Comparison of ENCODE assay signal across 12 cellular contexts in the genomic region with DNA sequence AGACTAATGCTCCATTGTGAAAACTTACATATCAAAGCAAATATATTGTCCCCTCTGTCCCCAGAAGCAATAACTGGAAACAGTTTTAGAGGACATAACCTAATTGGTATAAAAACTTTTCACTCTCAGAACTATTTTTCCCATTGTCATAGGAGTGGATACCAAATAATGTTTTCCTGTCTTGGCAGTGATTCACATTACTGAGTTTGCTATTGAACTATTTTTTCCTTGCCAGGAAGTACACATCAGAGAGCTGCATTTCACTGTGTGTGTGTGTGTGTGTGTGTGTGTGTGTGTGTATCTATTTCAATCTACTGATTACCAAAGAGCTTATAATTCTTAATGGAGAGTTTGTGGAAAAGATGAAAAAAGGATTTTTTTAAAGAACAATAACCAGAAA. TPM values are rescaled to one million over a fixed set of nuclear protein-coding genes. Genes with fewer than 3 reads are reported as not detected.
A peak's percentile ranks its signal among the peaks of the same experiment; 100 is the strongest.
DNase-seq lines count a peak whose midpoint lies in the region; ATAC-seq and TF ChIP-seq lines count a peak whose summit lies in the region.
"Had no signal": no experiment of that assay in that cellular context is flagged by ENCODE, and none has a peak within 500 bp of the region (broad histone marks: within the 10 kb centered on the region; RNA-seq: fewer than 3 reads in every experiment).

No MANE protein-coding gene starts in this region.

- H3K27ac ChIP-seq in right lobe of liver (no peak overlapping the region), upper lobe of left lung (peak overlapping the region in 3 of 4 donors; percentile 14 to 71 (median 62))

- H3K4me1 ChIP-seq in right lobe of liver (no peaks in the 10 kb centered on the region), upper lobe of left lung (peaks cover 0 to 47% (median 12%) of the 10 kb centered on the region in 4 donors)

- no peak for TF ChIP-seq POLR2A in right lobe of liver (IDR thresholded peaks at IDR 0.05)
- TF ChIP-seq POLR2A in upper lobe of left lung (IDR thresholded peaks at IDR 0.05): no peak

- H3K9me3 ChIP-seq in right lobe of liver (no peaks in the 10 kb centered on the region), upper lobe of left lung (no peaks in the 10 kb centered on the region)
- H3K9me3 ChIP-seq: mucosa of descending colon had no signal

- ATAC-seq in right lobe of liver (peak; percentile 41 to 78 (median 58)), upper lobe of left lung (ENCODE audit: low FRiP score in 2 of 2) (peak in 1 of 2 donors; percentile 47), GM18909 (IDR thresholded peaks at IDR 0.05; ENCODE audit: poor library complexity, unreplicated experiment) (no peak)
- ATAC-seq: mucosa of descending colon had no signal

- H3K36me3 Mint-ChIP-seq in activated naive CD4-positive, alpha-beta T cell treated with anti-CD3 and anti-CD28 coated beads for 36 hours (ENCODE audit: low read depth): no peaks in the 10 kb centered on the region
- peaks cover 2% of the 10 kb centered on the region for H3K36me3 Mint-ChIP-seq in chondrocyte (ENCODE audit: low read depth)
- no peaks in the 10 kb centered on the region for H3K36me3 Mint-ChIP-seq in immature natural killer cell

- no peak for DNase-seq in activated naive CD4-positive, alpha-beta T cell treated with anti-CD3 and anti-CD28 coated beads for 36 hours
- DNase-seq in activated naive CD4-positive, alpha-beta T cell treated with Interleukin-2 at 50 U/mL for 16 hours: no peak
- DNase-seq in chondrocyte (ENCODE audit: low spot score) (no peak), right lobe of liver (no peak), upper lobe of left lung (no peak), immature natural killer cell (no peak), SW480 (ENCODE audit: low spot score) (no peak)
- DNase-seq: activated naive CD4-positive, alpha-beta T cell; mucosa of descending colon; stimulated activated CD4-positive, alpha-beta T cell treated with anti-CD3 and anti-CD28 coated beads, Interleukin-4, amount 100 ng/mL, for 1 hour; trophoblast cell had no signal

- H3K27me3 ChIP-seq in right lobe of liver (no peaks in the 10 kb centered on the region), upper lobe of left lung (no peaks in the 10 kb centered on the region)

- no peaks in the 10 kb centered on the region for H3K9me3 Mint-ChIP-seq in activated naive CD4-positive, alpha-beta T cell treated with anti-CD3 and anti-CD28 coated beads for 36 hours
- H3K9me3 Mint-ChIP-seq in chondrocyte (ENCODE audit: low read depth): no peaks in the 10 kb centered on the region
- H3K9me3 Mint-ChIP-seq in immature natural killer cell: no peaks in the 10 kb centered on the region

- CTCF ChIA-PET in activated naive CD4-positive, alpha-beta T cell treated with anti-CD3 and anti-CD28 coated beads for 36 hours (lab: Charles Lee): interaction anchor here (1.0 to 1.2 kb wide), 2 partner anchors 40 to 270 kb away, joined by 3 to 4 read pairs; no protein-coding TSS in a partner anchor

- H3K4me1 Mint-ChIP-seq in activated naive CD4-positive, alpha-beta T cell treated with anti-CD3 and anti-CD28 coated beads for 36 hours (ENCODE audit: low read depth): peaks cover 33% of the 10 kb centered on the region
- peaks cover 50% of the 10 kb centered on the region for H3K4me1 Mint-ChIP-seq in chondrocyte (ENCODE audit: low read depth)
- H3K4me1 Mint-ChIP-seq in immature natural killer cell: peaks cover 9 to 13% of the 10 kb centered on the region in 2 donors

- TF ChIP-seq CTCF in chondrocyte (IDR thresholded peaks at IDR 0.05): no peak
- no peak for TF ChIP-seq CTCF in right lobe of liver (IDR thresholded peaks at IDR 0.05)
- no peak for TF ChIP-seq CTCF in upper lobe of left lung (IDR thresholded peaks at IDR 0.05)

- peaks cover 5% of the 10 kb centered on the region for H3K27me3 Mint-ChIP-seq in activated naive CD4-positive, alpha-beta T cell treated with anti-CD3 and anti-CD28 coated beads for 36 hours (ENCODE audit: low read depth)
- H3K27me3 Mint-ChIP-seq in chondrocyte (ENCODE audit: low read depth) (no peaks in the 10 kb centered on the region), immature natural killer cell (ENCODE audit: low read depth in 3 of 3) (peaks cover 5 to 20% (median 18%) of the 10 kb centered on the region in 3 donors)

- intact Hi-C loops in activated naive CD4-positive, alpha-beta T cell treated with anti-CD3 and anti-CD28 coated beads for 36 hours (cut with micrococcal nuclease): loop anchor here (2.0 kb wide), 3 partner anchors 40 to 88 kb away; no protein-coding TSS in a partner anchor
- intact Hi-C loops in right lobe of liver (cut with DNase I): no loop called here

- H3K36me3 ChIP-seq in right lobe of liver (no peaks in the 10 kb centered on the region), upper lobe of left lung (no peaks in the 10 kb centered on the region)

- H3K4me3 Mint-ChIP-seq in activated naive CD4-positive, alpha-beta T cell treated with anti-CD3 and anti-CD28 coated beads for 36 hours: no peak overlapping the region
- H3K4me3 Mint-ChIP-seq in chondrocyte (ENCODE audit: unreplicated experiment) (no peak overlapping the region), immature natural killer cell (no peak overlapping the region)

- H3K4me3 ChIP-seq in right lobe of liver: no peak overlapping the region
- no peak overlapping the region for H3K4me3 ChIP-seq in upper lobe of left lung
- H3K4me3 ChIP-seq: mucosa of descending colon had no signal

- peak in 2 of 4 donors; percentile 13 to 17 for TF ChIP-seq EP300 in upper lobe of left lung (IDR thresholded peaks at IDR 0.05)

- H3K27ac Mint-ChIP-seq in activated naive CD4-positive, alpha-beta T cell treated with anti-CD3 and anti-CD28 coated beads for 36 hours: peak overlapping the region; percentile 3
- peak overlapping the region; percentile 85 for H3K27ac Mint-ChIP-seq in chondrocyte (ENCODE audit: unreplicated experiment)
- H3K27ac Mint-ChIP-seq in immature natural killer cell: no peak overlapping the region

RNA-seq across cellular contexts. Expression of a gene that starts 45.4 kb away (rescaled TPM):
- under 1 TPM; 0.62 to 0.77 TPM for total RNA-seq in activated naive CD4-positive, alpha-beta T cell treated with anti-CD3 and anti-CD28 coated beads for 36 hours
- total RNA-seq in chondrocyte (75.5 to 184 TPM (median 176 TPM) in 3 replicates), right lobe of liver (10 to 100 TPM in 5 of 6 experiments, 1 to 10 TPM in 1; 2.1 to 38.4 (median 23.0) TPM), upper lobe of left lung (10 to 100 TPM; 17.7 to 67.7 (median 37.7) TPM)
- under 1 TPM in 2 of 3 donors, not detected in 1; 0.19 to 0.21 TPM for polyA plus RNA-seq in immature natural killer cell

Comparison
In these comparisons a context has a peak if more than half of its experiments do, and no peak if none do; other contexts are left out.
1. H3K27ac Mint-ChIP-seq: peak in activated naive CD4-positive, alpha-beta T cell treated with anti-CD3 and anti-CD28 coated beads for 36 hours (single experiment) and chondrocyte (single experiment); none in immature natural killer cell (0 of 6).
2. H3K27ac ChIP-seq: peak in upper lobe of left lung (3 of 4); none in right lobe of liver (0 of 3).